ENCODE assay signal across 8 cellular contexts in the genomic region with DNA sequence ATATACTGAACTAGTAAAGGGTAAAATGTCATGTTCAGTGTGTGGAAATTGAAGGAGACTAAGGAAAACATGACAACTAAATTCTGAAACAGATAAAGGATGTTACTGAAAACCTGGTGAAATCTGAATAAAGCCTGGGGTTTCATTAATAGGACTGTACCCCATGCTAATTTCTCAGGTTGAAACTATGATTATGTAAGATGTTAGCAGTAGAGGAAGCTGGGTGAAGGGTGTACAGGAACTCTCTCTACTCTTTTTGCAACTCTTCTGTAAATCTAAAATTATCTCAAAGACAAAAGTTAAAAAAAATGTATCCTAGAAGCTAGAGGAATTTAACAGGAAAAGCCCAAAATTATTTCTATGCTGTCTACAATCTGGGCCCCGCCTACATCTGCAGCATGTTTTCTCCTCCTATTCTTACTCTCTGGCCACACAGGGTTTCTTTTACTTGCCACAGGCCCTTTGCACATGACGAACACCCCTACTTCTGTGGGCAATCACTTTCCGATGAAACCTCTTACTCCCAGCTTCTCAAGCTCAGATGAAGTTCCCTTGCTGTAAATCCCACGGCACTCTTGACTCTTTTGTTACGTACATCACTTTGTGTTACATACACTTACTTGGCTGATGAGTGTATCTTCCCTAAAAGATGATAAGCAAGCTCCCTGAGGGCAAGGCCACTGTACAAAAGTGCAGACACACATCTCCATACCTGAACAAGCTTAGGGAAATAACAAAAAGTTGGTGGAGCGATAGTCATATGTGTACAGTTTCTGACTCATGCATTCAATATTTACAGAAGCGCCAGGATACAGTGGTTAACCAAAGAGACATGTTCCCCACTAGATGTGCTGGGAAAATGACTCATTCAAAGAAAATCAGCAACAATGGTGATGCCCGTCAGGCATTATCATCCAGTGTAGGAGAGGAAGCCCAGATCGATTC. TPM values are rescaled to one million over a fixed set of nuclear protein-coding genes. Genes with fewer than 3 reads are reported as not detected.
DNase-seq lines count a peak whose midpoint lies in the region; ATAC-seq and TF ChIP-seq lines count a peak whose summit lies in the region.

No MANE protein-coding gene starts in this region.

- peaks cover 3% of the 10 kb centered on the region for H3K9me3 ChIP-seq in RWPE2 (ENCODE audit: severe bottlenecking)
- no peaks in the 10 kb centered on the region for H3K9me3 ChIP-seq in fibroblast of lung (ENCODE audit: control insufficient read depth, insufficient read depth, low read depth, low read length)
- H3K9me3 ChIP-seq in Karpas-422 (ENCODE audit: low read length), result no peaks in the 10 kb centered on the region

- no peaks in the 10 kb centered on the region for H3K79me2 ChIP-seq in fibroblast of lung (ENCODE audit: control insufficient read depth, insufficient read depth, low read length)
- H3K79me2 ChIP-seq in Karpas-422 (ENCODE audit: low read length), result no peaks in the 10 kb centered on the region

- H3K4me3 ChIP-seq in AG09309 (ENCODE audit: control insufficient read depth, low read depth, low read length) (no peak overlapping the region), RWPE2 (ENCODE audit: severe bottlenecking) (no peak overlapping the region), fibroblast of lung (replicated peaks in 1 of 4; ENCODE audit: control extremely low read depth in 1 of 4, insufficient read depth in 1 of 4, low read depth in 3 of 4, low read length in 4 of 4) (no peak overlapping the region), Karpas-422 (ENCODE audit: low read length) (no peak overlapping the region), H7 (ENCODE audit: insufficient read depth, low read depth, low read length) (no peak overlapping the region)

- H3K4me1 ChIP-seq in RWPE2 (ENCODE audit: insufficient read depth, poor library complexity, severe bottlenecking) (peaks cover 8% of the 10 kb centered on the region), fibroblast of lung (ENCODE audit: control insufficient read depth, extremely low read depth, insufficient read depth, low read length) (no peaks in the 10 kb centered on the region), Karpas-422 (ENCODE audit: low read length) (no peaks in the 10 kb centered on the region)

- peak; percentile 84 for DNase-seq in AG09309 (ENCODE audit: low read depth)
- no peak for DNase-seq in RWPE2 (ENCODE audit: low spot score)
- DNase-seq in fibroblast of lung (ENCODE audit: low read depth in 2 of 2), result peak; percentile 91 to 97
- no peak for DNase-seq in Karpas-422
- DNase-seq in GF-D8 (lab: John Stamatoyannopoulos, UW), result no peak
- no peak for DNase-seq in H7
- DNase-seq in DMS 273 treated with DMSO at 0.1 percent for 48 hours (lab: John Stamatoyannopoulos, UW), result no peak

- H4K20me1 ChIP-seq in fibroblast of lung (ENCODE audit: control insufficient read depth, extremely low read depth, insufficient read depth, low read length) (no peaks in the 10 kb centered on the region), Karpas-422 (ENCODE audit: insufficient read depth, low read depth, low read length) (no peaks in the 10 kb centered on the region)

- H3K36me3 ChIP-seq in RWPE2 (ENCODE audit: low read depth), result 0 out of 2 replicates have a peak, but pooled peaks cover 3% of the 10 kb centered on the region
- no peaks in the 10 kb centered on the region for H3K36me3 ChIP-seq in fibroblast of lung (ENCODE audit: control insufficient read depth, insufficient read depth, low read length)
- no peaks in the 10 kb centered on the region for H3K36me3 ChIP-seq in Karpas-422 (ENCODE audit: insufficient read depth, low read length)
- H3K36me3 ChIP-seq in H7 (replicated peaks; ENCODE audit: control insufficient read depth, insufficient read depth, low read length), result no peaks in the 10 kb centered on the region

- H3K4me2 ChIP-seq in fibroblast of lung (ENCODE audit: extremely low read depth, insufficient read depth, low read length) (no peak overlapping the region), Karpas-422 (ENCODE audit: low read depth, low read length, poor library complexity, severe bottlenecking) (no peak overlapping the region)

- ATAC-seq in GM21576 (IDR thresholded peaks at IDR 0.05; ENCODE audit: unreplicated experiment) (peak; percentile 50), RWPE2 (ENCODE audit: low read depth) (peak; percentile 98)

- H3K27ac ChIP-seq in RWPE2 (ENCODE audit: poor library complexity, severe bottlenecking), result peak overlapping the region; percentile 89
- no peak overlapping the region for H3K27ac ChIP-seq in fibroblast of lung (ENCODE audit: insufficient read depth, low read length)
- no peak overlapping the region for H3K27ac ChIP-seq in Karpas-422 (ENCODE audit: low read length)

- no peak overlapping the region for H3K9ac ChIP-seq in fibroblast of lung (ENCODE audit: insufficient read depth, low read length)
- H3K9ac ChIP-seq in Karpas-422 (ENCODE audit: low read length), result no peak overlapping the region

- H3K9me2 ChIP-seq in Karpas-422 (replicated peaks; ENCODE audit: insufficient read depth, low read length), result no peaks in the 10 kb centered on the region

- H3K27me3 ChIP-seq in RWPE2 (ENCODE audit: insufficient read depth, poor library complexity, severe bottlenecking) (no peaks in the 10 kb centered on the region), fibroblast of lung (ENCODE audit: control insufficient read depth, insufficient read depth, low read length) (no peaks in the 10 kb centered on the region), Karpas-422 (ENCODE audit: low read length) (no peaks in the 10 kb centered on the region), H7 (ENCODE audit: control insufficient read depth, insufficient read depth, low read length) (no peaks in the 10 kb centered on the region)

- no peak for TF ChIP-seq CTCF in AG09309 (IDR thresholded peaks at IDR 0.05; ENCODE audit: control insufficient read depth, insufficient read depth, low read depth, low read length, missing control alignments)
- no peak for TF ChIP-seq CTCF in RWPE2 (IDR thresholded peaks at IDR 0.05; ENCODE audit: poor library complexity, severe bottlenecking)
- no peak for TF ChIP-seq CTCF in fibroblast of lung (conservative IDR thresholded peaks at IDR 0.05 in 1 of 2, IDR thresholded peaks at IDR 0.05 in 1 of 2; ENCODE audit: low read depth in 1 of 2, low read length in 2 of 2)

- no peak overlapping the region for H2AFZ ChIP-seq in fibroblast of lung (ENCODE audit: low read length)
- no peak overlapping the region for H2AFZ ChIP-seq in Karpas-422 (ENCODE audit: low read length)

RNA-seq across cellular contexts. Expression of a gene that starts 32.6 kb away (rescaled TPM):
- total RNA-seq in fibroblast of lung, result 3.6 and 4.1 TPM in 2 replicates
- polyA plus RNA-seq in fibroblast of lung, result 0.70 and 0.71 TPM in 2 replicates
- polyA plus RNA-seq in fibroblast of lung (2012), result 0.51 and 0.71 TPM in 2 replicates
- 1.2 TPM in 1 of 2 replicates, not detected in the other for polyA minus RNA-seq in fibroblast of lung (ENCODE audit: low replicate concordance)
- 0.14 TPM in 1 of 2 replicates, not detected in the other for total RNA-seq in Karpas-422 (2014; rRNA removed; shearing (Covaris generic); ENCODE audit: low replicate concordance)
- 3.2 and 5.6 TPM in 2 replicates for total RNA-seq in H7 (2014; rRNA removed; shearing (Covaris generic))

Comparison
In these comparisons a context has a peak if more than half of its experiments do, and no peak if none do; other contexts are left out.
1. DNase-seq: peak in AG09309 (single experiment) and fibroblast of lung (2 of 2); none in RWPE2 (single experiment), Karpas-422 (single experiment), GF-D8 (single experiment), H7 (single experiment) and DMS 273 treated with DMSO at 0.1 percent for 48 hours (single experiment).